Comparison of ENCODE assay signal across 17 cellular contexts in the genomic region with DNA sequence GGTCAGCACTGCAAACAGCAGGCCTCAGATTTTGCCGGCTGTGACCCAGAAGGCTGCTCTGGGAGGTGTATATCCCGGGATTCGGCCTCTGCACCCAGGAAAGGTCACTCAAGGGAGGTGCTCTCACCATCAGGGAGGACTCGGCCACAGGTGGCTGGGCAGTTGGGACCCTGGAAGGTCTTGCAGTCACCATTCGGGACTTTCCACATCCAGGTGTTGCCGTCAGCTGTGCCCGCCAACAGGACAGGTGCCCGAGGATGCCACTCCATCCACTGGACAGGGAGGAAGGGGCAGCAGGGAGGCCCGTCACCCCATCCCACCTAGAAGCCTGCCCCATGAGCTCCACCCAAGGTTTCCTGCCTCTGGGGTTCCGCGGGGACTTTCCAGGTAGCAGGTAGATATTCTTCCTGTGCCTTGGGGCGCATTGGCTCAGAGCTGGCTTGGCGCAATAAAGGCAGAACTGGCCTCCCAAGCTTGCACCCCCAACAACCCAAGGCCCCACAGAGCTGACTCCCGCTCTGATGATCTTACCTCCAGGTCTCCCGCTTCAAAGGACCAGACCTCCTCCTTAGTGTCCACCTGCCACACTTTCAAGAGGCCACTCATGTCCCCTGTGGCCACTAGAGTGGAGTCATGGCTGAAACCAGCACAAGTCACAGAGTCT. TPM values are rescaled to one million over a fixed set of nuclear protein-coding genes. Genes with fewer than 3 reads are reported as not detected.
DNase-seq lines count a peak whose midpoint lies in the region; ATAC-seq and TF ChIP-seq lines count a peak whose summit lies in the region.
"Had no signal": no experiment of that assay in that cellular context is flagged by ENCODE, and none has a peak within 500 bp of the region (broad histone marks: within the 10 kb centered on the region; RNA-seq: fewer than 3 reads in every experiment).

No MANE protein-coding gene starts in this region.

- peaks cover 20% of the 10 kb centered on the region for H4K20me1 ChIP-seq in Loucy (ENCODE audit: insufficient read depth, low read length, poor library complexity, severe bottlenecking)
- H4K20me1 ChIP-seq in hepatocyte (ENCODE audit: insufficient read depth, poor library complexity, severe bottlenecking): peaks cover 7% of the 10 kb centered on the region

- 95% methylated on average over 15 of the region's 15 CpGs for WGBS in hepatocyte (ENCODE audit: low lambda C conversion rate, missing lambda C conversion rate)

- peaks cover 44% of the 10 kb centered on the region for H3K4me1 Mint-ChIP-seq in activated T-cell treated with anti-CD3 and anti-CD28 coated beads, Interleukin-2, amount 50 U/mL, for 24 hours (ENCODE audit: low read depth)
- H3K4me1 Mint-ChIP-seq in activated T-cell treated with anti-CD3 and anti-CD28 coated beads, Interleukin-2, amount 50 U/mL, for 4 hours (ENCODE audit: low read depth): peaks cover 30% of the 10 kb centered on the region
- H3K4me1 Mint-ChIP-seq in stimulated activated effector memory CD8-positive, alpha-beta T cell treated with anti-CD3 and anti-CD28 coated beads, Interleukin-12 subunit alpha, Interleukin-12 subunit beta, amount 100 ng/mL, for 72 hours: peaks cover 43% of the 10 kb centered on the region
- H3K4me1 Mint-ChIP-seq in natural killer cell: peaks cover 29 to 52% of the 10 kb centered on the region in 2 donors

- TF ChIP-seq CTCF in Loucy (conservative IDR thresholded peaks at IDR 0.05; ENCODE audit: low read length) (no peak), hepatocyte (IDR thresholded peaks at IDR 0.05; ENCODE audit: poor library complexity) (no peak), natural killer cell (IDR thresholded peaks at IDR 0.05) (no peak)

- peaks cover 33% of the 10 kb centered on the region for H3K79me2 ChIP-seq in Loucy (ENCODE audit: insufficient read depth, low read length)
- H3K79me2 ChIP-seq in hepatocyte: peaks cover 40% of the 10 kb centered on the region

- H3K4me3 Mint-ChIP-seq in activated T-cell treated with anti-CD3 and anti-CD28 coated beads, Interleukin-2, amount 50 U/mL, for 24 hours: no peak overlapping the region
- no peak overlapping the region for H3K4me3 Mint-ChIP-seq in activated T-cell treated with anti-CD3 and anti-CD28 coated beads, Interleukin-2, amount 50 U/mL, for 4 hours
- H3K4me3 Mint-ChIP-seq in stimulated activated effector memory CD8-positive, alpha-beta T cell treated with anti-CD3 and anti-CD28 coated beads, Interleukin-12 subunit alpha, Interleukin-12 subunit beta, amount 100 ng/mL, for 72 hours: no peak overlapping the region
- H3K4me3 Mint-ChIP-seq in natural killer cell: no peak overlapping the region
- H3K4me3 Mint-ChIP-seq: CD14-positive monocyte had no signal

- peaks cover 16% of the 10 kb centered on the region for H3K4me1 ChIP-seq in Loucy (ENCODE audit: insufficient read depth, low read length, poor library complexity, severe bottlenecking)
- H3K4me1 ChIP-seq in hepatocyte (ENCODE audit: insufficient read depth): peaks cover 37% of the 10 kb centered on the region

- intact Hi-C loops in natural killer cell (cut with micrococcal nuclease): no loop called here

- no peaks in the 10 kb centered on the region for H3K9me3 Mint-ChIP-seq in activated T-cell treated with anti-CD3 and anti-CD28 coated beads, Interleukin-2, amount 50 U/mL, for 24 hours
- H3K9me3 Mint-ChIP-seq in activated T-cell treated with anti-CD3 and anti-CD28 coated beads, Interleukin-2, amount 50 U/mL, for 4 hours: no peaks in the 10 kb centered on the region
- H3K9me3 Mint-ChIP-seq in stimulated activated effector memory CD8-positive, alpha-beta T cell treated with anti-CD3 and anti-CD28 coated beads, Interleukin-12 subunit alpha, Interleukin-12 subunit beta, amount 100 ng/mL, for 72 hours: no peaks in the 10 kb centered on the region
- H3K9me3 Mint-ChIP-seq in natural killer cell: no peaks in the 10 kb centered on the region
- H3K9me3 Mint-ChIP-seq: CD14-positive monocyte had no signal

- H3K9me2 ChIP-seq in Loucy (replicated peaks; ENCODE audit: low read depth, low read length) (no peaks in the 10 kb centered on the region), hepatocyte (replicated peaks; ENCODE audit: insufficient read depth) (no peaks in the 10 kb centered on the region)

- no peak overlapping the region for H3K9ac ChIP-seq in Loucy (ENCODE audit: low read depth, low read length, poor library complexity, severe bottlenecking)

- no peak for DNase-seq in activated T-cell treated with anti-CD3 and anti-CD28 coated beads, Interleukin-2, amount 50 U/mL, for 24 hours
- no peak for DNase-seq in activated T-cell treated with anti-CD3 and anti-CD28 coated beads, Interleukin-2, amount 50 U/mL, for 4 hours
- DNase-seq in hepatocyte (ENCODE audit: low spot score): peak; percentile 10
- DNase-seq in stimulated activated effector memory CD8-positive, alpha-beta T cell treated with anti-CD3 and anti-CD28 coated beads, Interleukin-12 subunit alpha, Interleukin-12 subunit beta, amount 100 ng/mL, for 72 hours (ENCODE audit: low spot score in 2 of 2): no peak
- no peak for DNase-seq in stimulated activated naive CD8-positive, alpha-beta T cell treated with anti-CD3 and anti-CD28 coated beads, Interleukin-15, Interleukin-2, amounts not matched to agents 100 U/mL and 50 U/mL, for 24 hours
- no peak for DNase-seq in natural killer cell
- DNase-seq: Calu3, DMS79, NCI-H1930, NCI-H2171, NCI-H446 treated with DMSO at 0.1 percent for 48 hours, NCI-H774, SHP77 had no signal

- no peak overlapping the region for H3K27ac ChIP-seq in hepatocyte
- H3K27ac ChIP-seq: A549 had no signal

- H2AFZ ChIP-seq in Loucy (ENCODE audit: low read length) (no peak overlapping the region), hepatocyte (no peak overlapping the region)

- H3K27me3 Mint-ChIP-seq in activated T-cell treated with anti-CD3 and anti-CD28 coated beads, Interleukin-2, amount 50 U/mL, for 24 hours: no peaks in the 10 kb centered on the region
- no peaks in the 10 kb centered on the region for H3K27me3 Mint-ChIP-seq in activated T-cell treated with anti-CD3 and anti-CD28 coated beads, Interleukin-2, amount 50 U/mL, for 4 hours (ENCODE audit: low read depth)
- H3K27me3 Mint-ChIP-seq in natural killer cell (ENCODE audit: low read depth in 2 of 2): no peaks in the 10 kb centered on the region

- H3K36me3 ChIP-seq in Loucy (ENCODE audit: insufficient read depth, low read length) (peaks cover 15% of the 10 kb centered on the region; the same call in 1 of the 2 replicates), hepatocyte (replicated peaks; ENCODE audit: insufficient read depth, low read depth) (no peaks in the 10 kb centered on the region)

- H3K27ac Mint-ChIP-seq in activated T-cell treated with anti-CD3 and anti-CD28 coated beads, Interleukin-2, amount 50 U/mL, for 24 hours: peak overlapping the region; percentile 62
- H3K27ac Mint-ChIP-seq in stimulated activated effector memory CD8-positive, alpha-beta T cell treated with anti-CD3 and anti-CD28 coated beads, Interleukin-12 subunit alpha, Interleukin-12 subunit beta, amount 100 ng/mL, for 72 hours: peak overlapping the region; percentile 65
- H3K27ac Mint-ChIP-seq in natural killer cell: no peak overlapping the region

- H3K4me3 ChIP-seq in Loucy (ENCODE audit: low read length, poor library complexity, severe bottlenecking): no peak overlapping the region
- H3K4me3 ChIP-seq in hepatocyte: no peak overlapping the region
- H3K4me3 ChIP-seq: A549 had no signal

- H3F3A ChIP-seq in Loucy (ENCODE audit: low read depth): no peaks in the 10 kb centered on the region

- H3K4me2 ChIP-seq in Loucy (ENCODE audit: low read depth, low read length, poor library complexity, severe bottlenecking) (peak overlapping the region; percentile 14), hepatocyte (no peak overlapping the region)
- H3K4me2 ChIP-seq: A549 had no signal

- H3K9me3 ChIP-seq in Loucy (ENCODE audit: insufficient read depth, low read depth, low read length) (no peaks in the 10 kb centered on the region), hepatocyte (ENCODE audit: low read depth) (no peaks in the 10 kb centered on the region)
- H3K9me3 ChIP-seq: A549 had no signal

- no peak for ATAC-seq in activated T-cell treated with anti-CD3 and anti-CD28 coated beads, Interleukin-2, amount 50 U/mL, for 4 hours
- no peak for ATAC-seq in stimulated activated effector memory CD8-positive, alpha-beta T cell treated with anti-CD3 and anti-CD28 coated beads, Interleukin-12 subunit alpha, Interleukin-12 subunit beta, amount 100 ng/mL, for 72 hours
- ATAC-seq in HG03565 (IDR thresholded peaks at IDR 0.05; ENCODE audit: unreplicated experiment) (no peak), natural killer cell (no peak)
- ATAC-seq in stimulated activated naive CD8-positive, alpha-beta T cell treated with anti-CD3 and anti-CD28 coated beads, Interleukin-15, Interleukin-2, amounts not matched to agents 100 U/mL and 50 U/mL, for 24 hours: no peak
- ATAC-seq: A549 had no signal

- peaks cover 73% of the 10 kb centered on the region for H3K36me3 Mint-ChIP-seq in activated T-cell treated with anti-CD3 and anti-CD28 coated beads, Interleukin-2, amount 50 U/mL, for 24 hours (ENCODE audit: low read depth)
- H3K36me3 Mint-ChIP-seq in activated T-cell treated with anti-CD3 and anti-CD28 coated beads, Interleukin-2, amount 50 U/mL, for 4 hours (ENCODE audit: insufficient read depth): peaks cover 26% of the 10 kb centered on the region
- peaks cover 87% of the 10 kb centered on the region for H3K36me3 Mint-ChIP-seq in stimulated activated effector memory CD8-positive, alpha-beta T cell treated with anti-CD3 and anti-CD28 coated beads, Interleukin-12 subunit alpha, Interleukin-12 subunit beta, amount 100 ng/mL, for 72 hours
- no peaks in the 10 kb centered on the region for H3K36me3 Mint-ChIP-seq in natural killer cell

- H3K27me3 ChIP-seq in Loucy (ENCODE audit: insufficient read depth, low read length, poor library complexity, severe bottlenecking) (no peaks in the 10 kb centered on the region), hepatocyte (no peaks in the 10 kb centered on the region)

RNA-seq across cellular contexts. Expression of a gene that starts 3.5 kb away (rescaled TPM):
- total RNA-seq in activated T-cell treated with anti-CD3 and anti-CD28 coated beads, Interleukin-2, amount 50 U/mL, for 4 hours: 100 to 1,000 TPM; 128 to 142 (median 131) TPM
- 104 and 140 TPM in 2 replicates for total RNA-seq in hepatocyte
- 166 and 179 TPM in 2 replicates for polyA plus RNA-seq in hepatocyte
- total RNA-seq in natural killer cell: 10 to 100 TPM; 52.5 to 61.6 (median 60.0) TPM

RNA-seq across cellular contexts. Expression of a gene that starts 3.9 kb away (rescaled TPM):
- total RNA-seq in activated T-cell treated with anti-CD3 and anti-CD28 coated beads, Interleukin-2, amount 50 U/mL, for 4 hours: 10 to 100 TPM; 14.7 to 19.1 (median 17.8) TPM
- total RNA-seq in hepatocyte (48.7 and 56.3 TPM in 2 replicates), natural killer cell (10 to 100 TPM; 18.8 to 21.3 (median 18.9) TPM)
- 140 and 145 TPM in 2 replicates for polyA plus RNA-seq in hepatocyte

RNA-seq across cellular contexts. Expression of a gene that starts 5.6 kb away (rescaled TPM):
- under 1 TPM; 0.66 to 0.69 (median 0.68) TPM for total RNA-seq in activated T-cell treated with anti-CD3 and anti-CD28 coated beads, Interleukin-2, amount 50 U/mL, for 4 hours
- total RNA-seq in hepatocyte (6.1 and 10.9 TPM in 2 replicates), natural killer cell (1 to 10 TPM; 1.4 to 3.3 (median 2.6) TPM)
- 23.4 and 25.6 TPM in 2 replicates for polyA plus RNA-seq in hepatocyte

RNA-seq across cellular contexts. Expression of a gene that starts 25.9 kb away (rescaled TPM):
- total RNA-seq in activated T-cell treated with anti-CD3 and anti-CD28 coated beads, Interleukin-2, amount 50 U/mL, for 4 hours: 10 to 100 TPM; 49.0 to 60.5 (median 52.8) TPM
- total RNA-seq in hepatocyte: 167 and 224 TPM in 2 replicates
- 265 and 302 TPM in 2 replicates for polyA plus RNA-seq in hepatocyte
- total RNA-seq in natural killer cell: 100 to 1,000 TPM in 1 of 3 donors, 10 to 100 TPM in 2; 84.9 to 107 (median 95.1) TPM

RNA-seq across cellular contexts. Expression of a gene that starts 49.5 kb away (rescaled TPM):
- 100 to 1,000 TPM; 381 to 396 (median 382) TPM for total RNA-seq in activated T-cell treated with anti-CD3 and anti-CD28 coated beads, Interleukin-2, amount 50 U/mL, for 4 hours
- total RNA-seq in hepatocyte (310 and 312 TPM in 2 replicates), natural killer cell (100 to 1,000 TPM; 824 to 880 (median 830) TPM)
- polyA plus RNA-seq in hepatocyte: 436 and 482 TPM in 2 replicates

Comparison
In these comparisons a context has a peak if more than half of its experiments do, and no peak if none do; other contexts are left out.
1. H3K27ac Mint-ChIP-seq: peak in activated T-cell treated with anti-CD3 and anti-CD28 coated beads, Interleukin-2, amount 50 U/mL, for 24 hours (single experiment) and stimulated activated effector memory CD8-positive, alpha-beta T cell treated with anti-CD3 and anti-CD28 coated beads, Interleukin-12 subunit alpha, Interleukin-12 subunit beta, amount 100 ng/mL, for 72 hours (single experiment); none in natural killer cell (0 of 2).